ENCODE assay signal across 28 cellular contexts in genomic region chr2:173843526-173843925, GRCh38.
"Had no signal": no experiment of that assay in that cellular context is flagged by ENCODE, and none has a peak within 500 bp of the region (broad histone marks: within the 10 kb centered on the region; RNA-seq: fewer than 3 reads in every experiment).

No MANE protein-coding gene starts in this region.

- H3K4me3 ChIP-seq: adrenal gland, body of pancreas, gastrocnemius medialis, heart left ventricle had no signal

- H3K4me1 Mint-ChIP-seq: activated CD4-positive, alpha-beta T cell treated with anti-CD3 and anti-CD28 coated beads for 36 hours; activated CD4-positive, alpha-beta T cell treated with anti-CD3 and anti-CD28 coated beads, Interleukin-2, amount 10 ng/mL, durations not matched to agents 7 days and 5 days; activated naive CD4-positive, alpha-beta T cell treated with anti-CD3 and anti-CD28 coated beads, Interleukin-2, amount 50 U/mL, for 24 hours; activated naive CD8-positive, alpha-beta T cell treated with anti-CD3 and anti-CD28 coated beads for 36 hours; activated naive CD8-positive, alpha-beta T cell treated with anti-CD3 and anti-CD28 coated beads, Interleukin-2, amount 50 U/mL, for 24 hours had no signal

- DNase-seq: activated CD4-positive, alpha-beta T cell treated with anti-CD3 and anti-CD28 coated beads for 36 hours; activated CD4-positive, alpha-beta T cell treated with anti-CD3 and anti-CD28 coated beads, Interleukin-2, amount 10 ng/mL, durations not matched to agents 7 days and 5 days; activated CD4-positive, alpha-beta T cell treated with anti-CD3 and anti-CD28 coated beads, Interleukin-2, amount 50 U/mL, for 4 hours; activated CD4-positive, CD25-positive, alpha-beta regulatory T cell; activated CD4-positive, CD25-positive, alpha-beta regulatory T cell treated with anti-CD3 and anti-CD28 coated beads, Interleukin-2, amount 50 U/mL, for 72 hours; activated CD8-positive, alpha-beta memory T cell treated with anti-CD3 and anti-CD28 coated beads for 24 hours; activated CD8-positive, alpha-beta T cell treated with anti-CD3 and anti-CD28 coated beads for 36 hours; activated effector memory CD4-positive, alpha-beta T cell treated with anti-CD3 and anti-CD28 coated beads, Interleukin-2, amount 50 U/mL, for 16 hours; activated naive CD4-positive, alpha-beta T cell treated with anti-CD3 and anti-CD28 coated beads for 36 hours; activated naive CD8-positive, alpha-beta T cell treated with anti-CD3 and anti-CD28 coated beads for 36 hours; activated naive CD8-positive, alpha-beta T cell treated with anti-CD3 and anti-CD28 coated beads, Interleukin-2, amount 50 U/mL, for 24 hours; activated T-cell treated with anti-CD3 and anti-CD28 coated beads, Interleukin-2, amount 50 U/mL, for 4 hours; adrenal gland; amygdala; aorta; body of pancreas; caudate nucleus; cortex of kidney; effector CD8-positive, alpha-beta T cell; foreskin fibroblast; gastrocnemius medialis; glutamatergic neuron; heart left ventricle; T-helper 2 cell had no signal

- H3K9me3 ChIP-seq: adrenal gland, body of pancreas, gastrocnemius medialis, heart left ventricle had no signal

- H3K27ac ChIP-seq: adrenal gland, body of pancreas, epithelial cell of prostate, gastrocnemius medialis, heart left ventricle had no signal

- H3K27me3 ChIP-seq: adrenal gland, body of pancreas, gastrocnemius medialis had no signal

- H3K27ac Mint-ChIP-seq: activated CD4-positive, alpha-beta T cell treated with anti-CD3 and anti-CD28 coated beads for 36 hours; activated CD4-positive, alpha-beta T cell treated with anti-CD3 and anti-CD28 coated beads, Interleukin-2, amount 10 ng/mL, durations not matched to agents 7 days and 5 days; activated CD8-positive, alpha-beta T cell treated with anti-CD3 and anti-CD28 coated beads for 36 hours; activated naive CD4-positive, alpha-beta T cell treated with anti-CD3 and anti-CD28 coated beads for 36 hours; activated naive CD4-positive, alpha-beta T cell treated with anti-CD3 and anti-CD28 coated beads, Interleukin-2, amount 50 U/mL, for 24 hours; activated naive CD8-positive, alpha-beta T cell treated with anti-CD3 and anti-CD28 coated beads for 36 hours; activated naive CD8-positive, alpha-beta T cell treated with anti-CD3 and anti-CD28 coated beads, Interleukin-2, amount 50 U/mL, for 24 hours; activated T-helper 1 cell treated with anti-CD3 and anti-CD28 coated beads, Interleukin-12 subunit alpha, Interleukin-12 subunit beta, Interleukin-2, Interleukin-4 antibody, amounts not matched to agents 30 ng/mL and 10 ng/mL and 1 ng/mL, durations not matched to agents 14 hours and 24 hours and 36 hours; activated T-helper 2 cell treated with anti-CD3 and anti-CD28 coated beads, Interferon-gamma antibody, Interleukin-2, Interleukin-4, amounts not matched to agents 10 μg/mL and 5 μg/mL and 100 μg/mL, durations not matched to agents 14 hours and 24 hours and 36 hours had no signal

- H3K36me3 Mint-ChIP-seq: activated naive CD4-positive, alpha-beta T cell treated with anti-CD3 and anti-CD28 coated beads, Interleukin-2, amount 50 U/mL, for 24 hours; activated naive CD8-positive, alpha-beta T cell treated with anti-CD3 and anti-CD28 coated beads for 36 hours had no signal

- H3K4me1 ChIP-seq: adrenal gland, body of pancreas, gastrocnemius medialis, heart left ventricle had no signal

- H3K36me3 ChIP-seq: adrenal gland, gastrocnemius medialis, heart left ventricle had no signal

- H3K9me3 Mint-ChIP-seq: activated CD4-positive, alpha-beta T cell treated with anti-CD3 and anti-CD28 coated beads, Interleukin-2, amount 10 ng/mL, durations not matched to agents 7 days and 5 days; activated CD8-positive, alpha-beta T cell treated with anti-CD3 and anti-CD28 coated beads for 36 hours; activated naive CD4-positive, alpha-beta T cell treated with anti-CD3 and anti-CD28 coated beads for 36 hours; activated naive CD4-positive, alpha-beta T cell treated with anti-CD3 and anti-CD28 coated beads, Interleukin-2, amount 50 U/mL, for 24 hours; activated naive CD8-positive, alpha-beta T cell treated with anti-CD3 and anti-CD28 coated beads, Interleukin-2, amount 50 U/mL, for 24 hours; activated T-cell treated with anti-CD3 and anti-CD28 coated beads, Interleukin-2, amount 50 U/mL, for 4 hours; activated T-helper 1 cell treated with anti-CD3 and anti-CD28 coated beads, Interleukin-12 subunit alpha, Interleukin-12 subunit beta, Interleukin-2, Interleukin-4 antibody, amounts not matched to agents 30 ng/mL and 10 ng/mL and 1 ng/mL, durations not matched to agents 14 hours and 24 hours and 36 hours; activated T-helper 2 cell treated with anti-CD3 and anti-CD28 coated beads, Interferon-gamma antibody, Interleukin-2, Interleukin-4, amounts not matched to agents 10 μg/mL and 5 μg/mL and 100 μg/mL, durations not matched to agents 14 hours and 24 hours and 36 hours had no signal

- H3K4me3 Mint-ChIP-seq: activated CD4-positive, alpha-beta T cell treated with anti-CD3 and anti-CD28 coated beads for 36 hours; activated CD4-positive, alpha-beta T cell treated with anti-CD3 and anti-CD28 coated beads, Interleukin-2, amount 10 ng/mL, durations not matched to agents 7 days and 5 days; activated CD8-positive, alpha-beta T cell treated with anti-CD3 and anti-CD28 coated beads for 36 hours; activated naive CD4-positive, alpha-beta T cell treated with anti-CD3 and anti-CD28 coated beads for 36 hours; activated naive CD4-positive, alpha-beta T cell treated with anti-CD3 and anti-CD28 coated beads, Interleukin-2, amount 50 U/mL, for 24 hours; activated naive CD8-positive, alpha-beta T cell treated with anti-CD3 and anti-CD28 coated beads for 36 hours; activated naive CD8-positive, alpha-beta T cell treated with anti-CD3 and anti-CD28 coated beads, Interleukin-2, amount 50 U/mL, for 24 hours; activated T-cell treated with anti-CD3 and anti-CD28 coated beads, Interleukin-2, amount 50 U/mL, for 4 hours; activated T-helper 1 cell treated with anti-CD3 and anti-CD28 coated beads, Interleukin-12 subunit alpha, Interleukin-12 subunit beta, Interleukin-2, Interleukin-4 antibody, amounts not matched to agents 30 ng/mL and 10 ng/mL and 1 ng/mL, durations not matched to agents 14 hours and 24 hours and 36 hours had no signal
